ENCODE assay signal across 1 cellular context in the genomic region with DNA sequence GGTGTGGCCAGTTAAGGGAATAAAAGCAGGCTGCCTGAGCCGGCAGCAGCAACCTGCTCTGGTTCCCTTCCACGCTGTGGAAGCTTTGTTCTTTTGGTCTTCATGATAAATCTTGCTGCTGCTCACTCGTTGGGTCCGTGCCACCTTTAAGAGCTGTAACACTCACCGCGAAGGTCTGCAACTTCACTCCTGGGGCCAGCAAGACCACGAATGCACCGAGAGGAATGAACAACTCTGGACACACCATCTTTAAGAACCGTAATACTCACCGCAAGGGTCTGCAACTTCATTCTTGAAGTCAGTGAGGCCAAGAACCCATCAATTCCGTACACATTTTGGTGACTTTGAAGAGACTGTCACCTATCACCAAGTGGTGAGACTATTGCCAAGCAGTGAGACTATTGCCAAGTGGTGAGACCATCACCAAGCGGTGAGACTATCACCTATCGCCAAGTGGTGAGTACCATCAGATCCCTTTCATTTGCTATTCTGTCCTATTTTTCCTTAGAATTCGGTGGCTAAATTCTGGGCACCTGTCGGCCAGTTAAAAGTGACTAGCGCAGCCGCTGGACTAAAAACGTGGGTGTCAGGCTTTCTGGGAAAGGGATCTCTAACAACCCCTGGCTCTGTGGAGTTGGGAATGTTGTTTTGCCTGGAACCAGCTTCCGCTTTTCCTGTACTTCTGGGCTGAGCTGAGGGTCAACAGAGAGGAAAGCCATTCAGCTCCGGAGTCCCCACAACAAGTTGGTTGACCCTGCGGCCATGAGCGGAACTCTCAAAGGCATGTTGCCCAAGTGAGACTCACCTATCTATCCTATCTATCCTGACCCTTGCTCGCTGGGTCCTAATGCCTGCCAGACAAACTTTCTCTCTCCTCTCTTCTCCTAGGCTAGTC.
TF ChIP-seq lines count a peak whose summit lies in the region.

A gene with protein sequence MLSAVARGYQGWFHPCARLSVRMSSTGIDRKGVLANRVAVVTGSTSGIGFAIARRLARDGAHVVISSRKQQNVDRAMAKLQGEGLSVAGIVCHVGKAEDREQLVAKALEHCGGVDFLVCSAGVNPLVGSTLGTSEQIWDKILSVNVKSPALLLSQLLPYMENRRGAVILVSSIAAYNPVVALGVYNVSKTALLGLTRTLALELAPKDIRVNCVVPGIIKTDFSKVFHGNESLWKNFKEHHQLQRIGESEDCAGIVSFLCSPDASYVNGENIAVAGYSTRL (plus strand): TSS at position 48 of the 895 bp plus-strand sequence. CDS start 2,501 bp downstream, outside the sequence.

TF ChIP-seq in HepG2, 621 proteins besides CTCF, POLR2A, EP300 and RAD21 (continued from another document and continues in another):
- TF ChIP-seq HNRNPLL (IDR thresholded peaks at IDR 0.05; ENCODE audit: low read depth, low read length, poor library complexity, severe bottlenecking) (peak; percentile 37), ZMYM3 (CRISPR knock-in tag; IDR thresholded peaks at IDR 0.05) (peak; percentile 41), ZNF232 (CRISPR knock-in tag; IDR thresholded peaks at IDR 0.05; ENCODE audit: borderline replicate concordance) (no peak), ATF7-NPFF (CRISPR knock-in tag; IDR thresholded peaks at IDR 0.05; ENCODE audit: low read depth) (peak; percentile 80), CREM (IDR thresholded peaks at IDR 0.05) (no peak), CREM (CRISPR knock-in tag; IDR thresholded peaks at IDR 0.05) (peak; percentile 62), JARID2 (CRISPR knock-in tag; IDR thresholded peaks at IDR 0.05; ENCODE audit: insufficient replicate concordance) (peak; percentile 99), SIX4 (CRISPR knock-in tag; IDR thresholded peaks at IDR 0.05) (peak; percentile 92), YY1 (IDR thresholded peaks at IDR 0.05; ENCODE audit: insufficient read depth, insufficient replicate concordance, low read depth, low read length) (peak; percentile 74), SNRNP70 (IDR thresholded peaks at IDR 0.05; ENCODE audit: low read depth, low read length) (no peak), KDM2A (CRISPR knock-in tag; IDR thresholded peaks at IDR 0.05; ENCODE audit: borderline replicate concordance, low read depth) (peak; percentile 88), XBP1 (CRISPR knock-in tag; IDR thresholded peaks at IDR 0.05) (no peak), REPIN1 (CRISPR knock-in tag; IDR thresholded peaks at IDR 0.05; ENCODE audit: borderline replicate concordance, low read depth) (peak; percentile 100), ZBTB1 (CRISPR knock-in tag; IDR thresholded peaks at IDR 0.05; ENCODE audit: borderline replicate concordance) (peak; percentile 94; the same call in 1 of the 2 replicates), TBP (CRISPR knock-in tag; IDR thresholded peaks at IDR 0.05) (no peak), SAFB2 (CRISPR knock-in tag; IDR thresholded peaks at IDR 0.05; ENCODE audit: borderline replicate concordance, low read depth) (peak; percentile 99), ZNF333 (CRISPR knock-in tag; IDR thresholded peaks at IDR 0.05; ENCODE audit: borderline replicate concordance) (no peak), RBM39 (IDR thresholded peaks at IDR 0.05; ENCODE audit: low read depth, low read length, poor library complexity, severe bottlenecking) (peak; percentile 89), ZNF615 (CRISPR knock-in tag; IDR thresholded peaks at IDR 0.05; ENCODE audit: borderline replicate concordance) (no peak), RNF2 (conservative IDR thresholded peaks at IDR 0.05; ENCODE audit: low read depth) (no peak; the same call in 1 of the 2 replicates), ZNF367 (CRISPR knock-in tag; IDR thresholded peaks at IDR 0.05; ENCODE audit: borderline replicate concordance) (no peak), FOXK1 (CRISPR knock-in tag; IDR thresholded peaks at IDR 0.05; ENCODE audit: borderline replicate concordance, low read depth) (peak; percentile 96), SCMH1 (CRISPR knock-in tag; IDR thresholded peaks at IDR 0.05; ENCODE audit: borderline replicate concordance) (no peak), GPN1 (CRISPR knock-in tag; IDR thresholded peaks at IDR 0.05; ENCODE audit: borderline replicate concordance) (peak; percentile 93), ZNF382 (CRISPR knock-in tag; IDR thresholded peaks at IDR 0.05; ENCODE audit: borderline replicate concordance) (no peak)
- TF ChIP-seq, protein P1, sequence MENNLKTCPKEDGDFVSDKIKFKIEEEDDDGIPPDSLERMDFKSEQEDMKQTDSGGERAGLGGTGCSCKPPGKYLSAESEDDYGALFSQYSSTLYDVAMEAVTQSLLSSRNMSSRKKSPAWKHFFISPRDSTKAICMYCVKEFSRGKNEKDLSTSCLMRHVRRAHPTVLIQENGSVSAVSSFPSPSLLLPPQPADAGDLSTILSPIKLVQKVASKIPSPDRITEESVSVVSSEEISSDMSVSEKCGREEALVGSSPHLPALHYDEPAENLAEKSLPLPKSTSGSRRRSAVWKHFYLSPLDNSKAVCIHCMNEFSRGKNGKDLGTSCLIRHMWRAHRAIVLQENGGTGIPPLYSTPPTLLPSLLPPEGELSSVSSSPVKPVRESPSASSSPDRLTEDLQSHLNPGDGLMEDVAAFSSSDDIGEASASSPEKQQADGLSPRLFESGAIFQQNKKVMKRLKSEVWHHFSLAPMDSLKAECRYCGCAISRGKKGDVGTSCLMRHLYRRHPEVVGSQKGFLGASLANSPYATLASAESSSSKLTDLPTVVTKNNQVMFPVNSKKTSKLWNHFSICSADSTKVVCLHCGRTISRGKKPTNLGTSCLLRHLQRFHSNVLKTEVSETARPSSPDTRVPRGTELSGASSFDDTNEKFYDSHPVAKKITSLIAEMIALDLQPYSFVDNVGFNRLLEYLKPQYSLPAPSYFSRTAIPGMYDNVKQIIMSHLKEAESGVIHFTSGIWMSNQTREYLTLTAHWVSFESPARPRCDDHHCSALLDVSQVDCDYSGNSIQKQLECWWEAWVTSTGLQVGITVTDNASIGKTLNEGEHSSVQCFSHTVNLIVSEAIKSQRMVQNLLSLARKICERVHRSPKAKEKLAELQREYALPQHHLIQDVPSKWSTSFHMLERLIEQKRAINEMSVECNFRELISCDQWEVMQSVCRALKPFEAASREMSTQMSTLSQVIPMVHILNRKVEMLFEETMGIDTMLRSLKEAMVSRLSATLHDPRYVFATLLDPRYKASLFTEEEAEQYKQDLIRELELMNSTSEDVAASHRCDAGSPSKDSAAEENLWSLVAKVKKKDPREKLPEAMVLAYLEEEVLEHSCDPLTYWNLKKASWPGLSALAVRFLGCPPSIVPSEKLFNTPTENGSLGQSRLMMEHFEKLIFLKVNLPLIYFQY (CRISPR knock-in tag; IDR thresholded peaks at IDR 0.05; ENCODE audit: borderline replicate concordance), result peak; percentile 85
- TF ChIP-seq, protein P2, sequence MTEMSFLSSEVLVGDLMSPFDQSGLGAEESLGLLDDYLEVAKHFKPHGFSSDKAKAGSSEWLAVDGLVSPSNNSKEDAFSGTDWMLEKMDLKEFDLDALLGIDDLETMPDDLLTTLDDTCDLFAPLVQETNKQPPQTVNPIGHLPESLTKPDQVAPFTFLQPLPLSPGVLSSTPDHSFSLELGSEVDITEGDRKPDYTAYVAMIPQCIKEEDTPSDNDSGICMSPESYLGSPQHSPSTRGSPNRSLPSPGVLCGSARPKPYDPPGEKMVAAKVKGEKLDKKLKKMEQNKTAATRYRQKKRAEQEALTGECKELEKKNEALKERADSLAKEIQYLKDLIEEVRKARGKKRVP (CRISPR knock-in tag; IDR thresholded peaks at IDR 0.05), result peak in 1 of 2 experiments; percentile 33; a peak in 1 of 4 replicates
- TF ChIP-seq, protein P3, sequence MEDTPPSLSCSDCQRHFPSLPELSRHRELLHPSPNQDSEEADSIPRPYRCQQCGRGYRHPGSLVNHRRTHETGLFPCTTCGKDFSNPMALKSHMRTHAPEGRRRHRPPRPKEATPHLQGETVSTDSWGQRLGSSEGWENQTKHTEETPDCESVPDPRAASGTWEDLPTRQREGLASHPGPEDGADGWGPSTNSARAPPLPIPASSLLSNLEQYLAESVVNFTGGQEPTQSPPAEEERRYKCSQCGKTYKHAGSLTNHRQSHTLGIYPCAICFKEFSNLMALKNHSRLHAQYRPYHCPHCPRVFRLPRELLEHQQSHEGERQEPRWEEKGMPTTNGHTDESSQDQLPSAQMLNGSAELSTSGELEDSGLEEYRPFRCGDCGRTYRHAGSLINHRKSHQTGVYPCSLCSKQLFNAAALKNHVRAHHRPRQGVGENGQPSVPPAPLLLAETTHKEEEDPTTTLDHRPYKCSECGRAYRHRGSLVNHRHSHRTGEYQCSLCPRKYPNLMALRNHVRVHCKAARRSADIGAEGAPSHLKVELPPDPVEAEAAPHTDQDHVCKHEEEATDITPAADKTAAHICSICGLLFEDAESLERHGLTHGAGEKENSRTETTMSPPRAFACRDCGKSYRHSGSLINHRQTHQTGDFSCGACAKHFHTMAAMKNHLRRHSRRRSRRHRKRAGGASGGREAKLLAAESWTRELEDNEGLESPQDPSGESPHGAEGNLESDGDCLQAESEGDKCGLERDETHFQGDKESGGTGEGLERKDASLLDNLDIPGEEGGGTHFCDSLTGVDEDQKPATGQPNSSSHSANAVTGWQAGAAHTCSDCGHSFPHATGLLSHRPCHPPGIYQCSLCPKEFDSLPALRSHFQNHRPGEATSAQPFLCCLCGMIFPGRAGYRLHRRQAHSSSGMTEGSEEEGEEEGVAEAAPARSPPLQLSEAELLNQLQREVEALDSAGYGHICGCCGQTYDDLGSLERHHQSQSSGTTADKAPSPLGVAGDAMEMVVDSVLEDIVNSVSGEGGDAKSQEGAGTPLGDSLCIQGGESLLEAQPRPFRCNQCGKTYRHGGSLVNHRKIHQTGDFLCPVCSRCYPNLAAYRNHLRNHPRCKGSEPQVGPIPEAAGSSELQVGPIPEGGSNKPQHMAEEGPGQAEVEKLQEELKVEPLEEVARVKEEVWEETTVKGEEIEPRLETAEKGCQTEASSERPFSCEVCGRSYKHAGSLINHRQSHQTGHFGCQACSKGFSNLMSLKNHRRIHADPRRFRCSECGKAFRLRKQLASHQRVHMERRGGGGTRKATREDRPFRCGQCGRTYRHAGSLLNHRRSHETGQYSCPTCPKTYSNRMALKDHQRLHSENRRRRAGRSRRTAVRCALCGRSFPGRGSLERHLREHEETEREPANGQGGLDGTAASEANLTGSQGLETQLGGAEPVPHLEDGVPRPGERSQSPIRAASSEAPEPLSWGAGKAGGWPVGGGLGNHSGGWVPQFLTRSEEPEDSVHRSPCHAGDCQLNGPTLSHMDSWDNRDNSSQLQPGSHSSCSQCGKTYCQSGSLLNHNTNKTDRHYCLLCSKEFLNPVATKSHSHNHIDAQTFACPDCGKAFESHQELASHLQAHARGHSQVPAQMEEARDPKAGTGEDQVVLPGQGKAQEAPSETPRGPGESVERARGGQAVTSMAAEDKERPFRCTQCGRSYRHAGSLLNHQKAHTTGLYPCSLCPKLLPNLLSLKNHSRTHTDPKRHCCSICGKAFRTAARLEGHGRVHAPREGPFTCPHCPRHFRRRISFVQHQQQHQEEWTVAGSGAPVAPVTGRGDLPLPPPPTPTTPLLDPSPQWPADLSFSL (CRISPR knock-in tag; IDR thresholded peaks at IDR 0.05), result no peak
- TF ChIP-seq, protein P4, sequence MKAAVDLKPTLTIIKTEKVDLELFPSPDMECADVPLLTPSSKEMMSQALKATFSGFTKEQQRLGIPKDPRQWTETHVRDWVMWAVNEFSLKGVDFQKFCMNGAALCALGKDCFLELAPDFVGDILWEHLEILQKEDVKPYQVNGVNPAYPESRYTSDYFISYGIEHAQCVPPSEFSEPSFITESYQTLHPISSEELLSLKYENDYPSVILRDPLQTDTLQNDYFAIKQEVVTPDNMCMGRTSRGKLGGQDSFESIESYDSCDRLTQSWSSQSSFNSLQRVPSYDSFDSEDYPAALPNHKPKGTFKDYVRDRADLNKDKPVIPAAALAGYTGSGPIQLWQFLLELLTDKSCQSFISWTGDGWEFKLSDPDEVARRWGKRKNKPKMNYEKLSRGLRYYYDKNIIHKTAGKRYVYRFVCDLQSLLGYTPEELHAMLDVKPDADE (CRISPR knock-in tag; IDR thresholded peaks at IDR 0.05), result no peak
- TF ChIP-seq, protein P5, sequence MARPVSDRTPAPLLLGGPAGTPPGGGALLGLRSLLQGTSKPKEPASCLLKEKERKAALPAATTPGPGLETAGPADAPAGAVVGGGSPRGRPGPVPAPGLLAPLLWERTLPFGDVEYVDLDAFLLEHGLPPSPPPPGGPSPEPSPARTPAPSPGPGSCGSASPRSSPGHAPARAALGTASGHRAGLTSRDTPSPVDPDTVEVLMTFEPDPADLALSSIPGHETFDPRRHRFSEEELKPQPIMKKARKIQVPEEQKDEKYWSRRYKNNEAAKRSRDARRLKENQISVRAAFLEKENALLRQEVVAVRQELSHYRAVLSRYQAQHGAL (CRISPR knock-in tag; IDR thresholded peaks at IDR 0.05; ENCODE audit: not compliant biosample characterization), result no peak
- TF ChIP-seq, protein P6, sequence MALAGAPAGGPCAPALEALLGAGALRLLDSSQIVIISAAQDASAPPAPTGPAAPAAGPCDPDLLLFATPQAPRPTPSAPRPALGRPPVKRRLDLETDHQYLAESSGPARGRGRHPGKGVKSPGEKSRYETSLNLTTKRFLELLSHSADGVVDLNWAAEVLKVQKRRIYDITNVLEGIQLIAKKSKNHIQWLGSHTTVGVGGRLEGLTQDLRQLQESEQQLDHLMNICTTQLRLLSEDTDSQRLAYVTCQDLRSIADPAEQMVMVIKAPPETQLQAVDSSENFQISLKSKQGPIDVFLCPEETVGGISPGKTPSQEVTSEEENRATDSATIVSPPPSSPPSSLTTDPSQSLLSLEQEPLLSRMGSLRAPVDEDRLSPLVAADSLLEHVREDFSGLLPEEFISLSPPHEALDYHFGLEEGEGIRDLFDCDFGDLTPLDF (CRISPR knock-in tag; IDR thresholded peaks at IDR 0.05), result no peak
- TF ChIP-seq, protein P7, sequence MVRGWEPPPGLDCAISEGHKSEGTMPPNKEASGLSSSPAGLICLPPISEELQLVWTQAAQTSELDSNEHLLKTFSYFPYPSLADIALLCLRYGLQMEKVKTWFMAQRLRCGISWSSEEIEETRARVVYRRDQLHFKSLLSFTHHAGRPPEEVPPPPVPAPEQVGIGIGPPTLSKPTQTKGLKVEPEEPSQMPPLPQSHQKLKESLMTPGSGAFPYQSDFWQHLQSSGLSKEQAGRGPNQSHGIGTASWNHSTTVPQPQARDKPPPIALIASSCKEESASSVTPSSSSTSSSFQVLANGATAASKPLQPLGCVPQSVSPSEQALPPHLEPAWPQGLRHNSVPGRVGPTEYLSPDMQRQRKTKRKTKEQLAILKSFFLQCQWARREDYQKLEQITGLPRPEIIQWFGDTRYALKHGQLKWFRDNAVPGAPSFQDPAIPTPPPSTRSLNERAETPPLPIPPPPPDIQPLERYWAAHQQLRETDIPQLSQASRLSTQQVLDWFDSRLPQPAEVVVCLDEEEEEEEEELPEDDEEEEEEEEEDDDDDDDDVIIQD (CRISPR knock-in tag; IDR thresholded peaks at IDR 0.05; ENCODE audit: low read depth), result peak; percentile 95
- TF ChIP-seq, protein P8, sequence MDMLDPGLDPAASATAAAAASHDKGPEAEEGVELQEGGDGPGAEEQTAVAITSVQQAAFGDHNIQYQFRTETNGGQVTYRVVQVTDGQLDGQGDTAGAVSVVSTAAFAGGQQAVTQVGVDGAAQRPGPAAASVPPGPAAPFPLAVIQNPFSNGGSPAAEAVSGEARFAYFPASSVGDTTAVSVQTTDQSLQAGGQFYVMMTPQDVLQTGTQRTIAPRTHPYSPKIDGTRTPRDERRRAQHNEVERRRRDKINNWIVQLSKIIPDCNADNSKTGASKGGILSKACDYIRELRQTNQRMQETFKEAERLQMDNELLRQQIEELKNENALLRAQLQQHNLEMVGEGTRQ (IDR thresholded peaks at IDR 0.05; ENCODE audit: low read depth, low read length), result peak; percentile 68
- TF ChIP-seq, protein P8 (CRISPR knock-in tag; IDR thresholded peaks at IDR 0.05; ENCODE audit: borderline replicate concordance), result no peak
